Comparison of ENCODE assay signal across 20 cellular contexts in the genomic region with DNA sequence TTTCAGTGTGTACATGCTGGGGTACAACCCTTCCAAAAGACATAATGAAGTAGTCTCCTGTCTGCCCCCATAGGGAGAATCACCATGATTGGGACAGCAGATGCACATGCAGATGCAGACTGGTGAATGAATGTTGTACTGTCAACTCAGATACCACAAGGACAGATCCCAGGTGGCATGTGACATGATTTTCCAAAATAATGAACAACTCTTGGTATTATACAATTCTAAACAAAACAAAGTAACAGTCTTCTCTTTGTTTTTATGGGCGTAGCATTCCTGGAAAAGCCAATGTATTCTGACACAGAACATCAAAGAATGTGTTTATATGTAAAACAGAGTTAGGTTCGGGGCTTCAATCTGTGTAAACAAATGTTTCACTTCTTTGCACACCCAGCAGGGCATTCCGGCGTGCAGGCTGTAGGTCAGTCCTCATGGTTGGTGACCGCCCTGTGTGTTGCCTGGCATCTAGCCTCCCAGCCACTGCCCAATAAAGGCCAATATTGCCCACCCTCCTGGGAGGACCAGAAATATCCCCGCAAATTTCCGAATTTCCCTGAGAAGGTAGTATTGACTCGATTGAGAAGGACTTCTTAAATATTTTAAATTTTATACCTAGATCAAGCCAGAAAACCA.
DNase-seq lines count a peak whose midpoint lies in the region; ATAC-seq and TF ChIP-seq lines count a peak whose summit lies in the region.
"Had no signal": no experiment of that assay in that cellular context is flagged by ENCODE, and none has a peak within 500 bp of the region (broad histone marks: within the 10 kb centered on the region; RNA-seq: fewer than 3 reads in every experiment).

No MANE protein-coding gene starts in this region.

- no peaks in the 10 kb centered on the region for H3K27me3 Mint-ChIP-seq in activated T-cell treated with anti-CD3 and anti-CD28 coated beads, Interleukin-2, amount 50 U/mL, for 72 hours (ENCODE audit: low read depth)

- no peak overlapping the region for H3K4me3 ChIP-seq in trophoblast cell (ENCODE audit: low read depth, low read length)
- H3K4me3 ChIP-seq in foreskin fibroblast (ENCODE audit: low read depth in 1 of 2, low read length in 2 of 2): no peak overlapping the region
- H3K4me3 ChIP-seq: HAP-1, MG63 had no signal

- no peaks in the 10 kb centered on the region for H3K36me3 ChIP-seq in trophoblast cell (ENCODE audit: control insufficient read depth in 1 of 2, insufficient read depth in 2 of 2, low read length in 2 of 2)
- H3K36me3 ChIP-seq: HAP-1, MG63 had no signal

- H3K4ac ChIP-seq in trophoblast cell (ENCODE audit: low read depth, low read length): no peak overlapping the region

- no peak overlapping the region for H3K9ac ChIP-seq in trophoblast cell (ENCODE audit: low read length)
- H3K9ac ChIP-seq: SK-N-SH had no signal

- H3K23ac ChIP-seq in trophoblast cell (ENCODE audit: low read length): no peak overlapping the region

- H4K12ac ChIP-seq in trophoblast cell (ENCODE audit: low read depth, low read length): peak overlapping the region; percentile 75

- DNase-seq in NCI-H146 (lab: John Stamatoyannopoulos, UW) (peak; percentile 23), NCI-H146 treated with DMSO at 0.1 percent for 48 hours (lab: John Stamatoyannopoulos, UW; ENCODE audit: unreplicated experiment) (no peak), globus pallidus (ENCODE audit: low spot score) (peak; percentile 74), trophoblast cell (no peak), foreskin fibroblast (no peak), GM19240 (ENCODE audit: insufficient read length, low spot score) (no peak)
- no peak for DNase-seq in activated T-cell treated with anti-CD3 and anti-CD28 coated beads, Interleukin-2, amount 50 U/mL, for 72 hours
- DNase-seq: DMS153; GDM1; MG63; NCI-H1048; NCI-H1436 treated with DMSO at 0.1 percent for 48 hours; NCI-H2081 treated with DMSO at 0.1 percent for 48 hours; NCI-H748 treated with DMSO at 0.1 percent for 48 hours; NK-92 treated with Interleukin-12 subunit alpha and Interleukin-12 subunit beta, amount 100 ng/mL, for 24 hours; Right ventricle myocardium superior; SK-N-SH had no signal

- H3K79me1 ChIP-seq in trophoblast cell (ENCODE audit: low read length): no peaks in the 10 kb centered on the region

- no peak overlapping the region for H2BK120ac ChIP-seq in trophoblast cell (ENCODE audit: insufficient read depth, low read length, poor library complexity)

- H3K14ac ChIP-seq in trophoblast cell (ENCODE audit: low read length): no peak overlapping the region

- no peak for ATAC-seq in activated T-cell treated with anti-CD3 and anti-CD28 coated beads, Interleukin-2, amount 50 U/mL, for 72 hours (replicated peaks in 1 of 2)
- ATAC-seq in GM21529 (IDR thresholded peaks at IDR 0.05; ENCODE audit: unreplicated experiment): no peak

- H2BK12ac ChIP-seq in trophoblast cell (ENCODE audit: low read length): no peak overlapping the region

- H2AK5ac ChIP-seq in trophoblast cell (ENCODE audit: low read length): no peak overlapping the region

- no peaks in the 10 kb centered on the region for H3K79me2 ChIP-seq in trophoblast cell (ENCODE audit: control insufficient read depth, insufficient read depth, low read length, poor library complexity)

- H4K8ac ChIP-seq in trophoblast cell (ENCODE audit: low read depth, low read length): no peak overlapping the region

- no peak overlapping the region for H2AFZ ChIP-seq in trophoblast cell (ENCODE audit: insufficient read depth, low read length, poor library complexity)

- no peak overlapping the region for H3K4me3 Mint-ChIP-seq in activated T-cell treated with anti-CD3 and anti-CD28 coated beads, Interleukin-2, amount 50 U/mL, for 72 hours

- no peaks in the 10 kb centered on the region for H3K9me3 ChIP-seq in trophoblast cell (ENCODE audit: insufficient read depth, low read depth, low read length)
- H3K9me3 ChIP-seq: HAP-1, MG63, SK-N-SH had no signal

- H3K27me3 ChIP-seq in trophoblast cell (ENCODE audit: insufficient read depth, low read length): no peaks in the 10 kb centered on the region

- no CpG with 5 or more reads among the region's 8 CpGs for WGBS in trophoblast cell (ENCODE audit: extremely low coverage, insufficient coverage, insufficient read length)

- H2BK5ac ChIP-seq in trophoblast cell (ENCODE audit: low read depth, low read length, poor library complexity): no peak overlapping the region

- no peak overlapping the region for H3K27ac Mint-ChIP-seq in activated T-cell treated with anti-CD3 and anti-CD28 coated beads, Interleukin-2, amount 50 U/mL, for 72 hours

- no peak overlapping the region for H3K4me2 ChIP-seq in trophoblast cell (ENCODE audit: low read length)
- H3K4me2 ChIP-seq: SK-N-SH had no signal

- TF ChIP-seq CTCF in foreskin fibroblast (IDR thresholded peaks at IDR 0.05; ENCODE audit: low read depth, low read length): no peak

- peaks cover 18% of the 10 kb centered on the region for H3K4me1 Mint-ChIP-seq in activated T-cell treated with anti-CD3 and anti-CD28 coated beads, Interleukin-2, amount 50 U/mL, for 72 hours (ENCODE audit: low read depth)

- no peak overlapping the region for H3K18ac ChIP-seq in trophoblast cell (ENCODE audit: low read length)

- H3K9me3 Mint-ChIP-seq in activated T-cell treated with anti-CD3 and anti-CD28 coated beads, Interleukin-2, amount 50 U/mL, for 72 hours: no peaks in the 10 kb centered on the region

- no peak overlapping the region for H4K91ac ChIP-seq in trophoblast cell (ENCODE audit: low read depth, low read length)

- H3K27ac ChIP-seq in trophoblast cell (ENCODE audit: low read depth, low read length): no peak overlapping the region
- H3K27ac ChIP-seq: 22Rv1 had no signal

- H3K36me3 Mint-ChIP-seq in activated T-cell treated with anti-CD3 and anti-CD28 coated beads, Interleukin-2, amount 50 U/mL, for 72 hours (ENCODE audit: insufficient read depth in 2 of 2): no peaks in the 10 kb centered on the region

- H3K4me1 ChIP-seq in trophoblast cell (ENCODE audit: control insufficient read depth in 1 of 2, insufficient read depth in 2 of 2, low read length in 2 of 2): no peaks in the 10 kb centered on the region
- H3K4me1 ChIP-seq: HAP-1 had no signal

Comparison
In these comparisons a context has a peak if more than half of its experiments do, and no peak if none do; other contexts are left out.
1. DNase-seq: peak in NCI-H146 (single experiment) and globus pallidus (single experiment); none in NCI-H146 treated with DMSO at 0.1 percent for 48 hours (single experiment), trophoblast cell (0 of 2), activated T-cell treated with anti-CD3 and anti-CD28 coated beads, Interleukin-2, amount 50 U/mL, for 72 hours (0 of 2), foreskin fibroblast (0 of 2) and GM19240 (single experiment).